In the genomic region with DNA sequence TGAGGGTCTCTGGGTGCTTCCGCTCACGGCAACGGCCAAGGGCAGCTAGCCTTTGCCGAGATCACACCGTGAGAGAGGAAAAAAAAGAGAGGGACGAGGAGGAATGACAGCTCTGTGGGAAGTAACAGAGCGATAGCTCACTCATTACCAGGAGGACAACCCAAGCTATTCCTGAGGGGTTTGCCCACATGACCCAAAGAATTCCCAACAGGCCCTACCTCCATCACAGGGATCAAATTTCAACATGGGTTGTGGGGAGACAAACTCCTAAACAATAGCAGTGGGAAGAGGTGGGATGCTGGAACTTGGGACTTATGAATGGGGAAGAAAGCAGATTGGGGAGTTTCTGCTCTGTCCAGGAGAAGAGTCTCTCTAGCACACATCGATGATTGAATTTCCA, we compare ENCODE assay signal across 15 cellular contexts.
"Had no signal": no experiment of that assay in that cellular context is flagged by ENCODE, and none has a peak within 500 bp of the region (broad histone marks: within the 10 kb centered on the region; RNA-seq: fewer than 3 reads in every experiment).

No MANE protein-coding gene starts in this region.

- H3K9me3 ChIP-seq: esophagus muscularis mucosa, gastrocnemius medialis, ovary, right atrium auricular region had no signal

- H3K36me3 Mint-ChIP-seq: mesothelial cell of epicardium, natural killer cell had no signal

- H3K27ac Mint-ChIP-seq: mesothelial cell of epicardium, natural killer cell had no signal

- H3K4me3 ChIP-seq: esophagus muscularis mucosa, gastrocnemius medialis, ovary, right atrium auricular region had no signal

- H3K36me3 ChIP-seq: esophagus muscularis mucosa, gastrocnemius medialis, ovary, right atrium auricular region had no signal

- H3K9me3 Mint-ChIP-seq: mesothelial cell of epicardium, neural crest cell had no signal

- DNase-seq: effector memory CD4-positive, alpha-beta T cell; gastrocnemius medialis; kidney glomerular epithelial cell; natural killer cell; nucleus accumbens; ovary; small intestine; stimulated activated CD4-positive, alpha-beta T cell treated with anti-CD3 and anti-CD28 coated beads, Interleukin-12 subunit alpha, Interleukin-12 subunit beta, amount 100 ng/mL, for 4 hours; stimulated activated naive CD4-positive, alpha-beta T cell; trophoblast cell had no signal

- H3K27me3 ChIP-seq: esophagus muscularis mucosa, gastrocnemius medialis, ovary, right atrium auricular region had no signal

- H3K27ac ChIP-seq: epithelial cell of prostate, esophagus muscularis mucosa, gastrocnemius medialis, ovary, right atrium auricular region had no signal

- H3K4me1 Mint-ChIP-seq: natural killer cell, neural crest cell had no signal

- H3K4me3 Mint-ChIP-seq: mesothelial cell of epicardium, natural killer cell, neural crest cell had no signal

- FAIRE-seq: small intestine had no signal

- H3K4me1 ChIP-seq: esophagus muscularis mucosa, gastrocnemius medialis, right atrium auricular region had no signal
